ENCODE assay signal across 10 cellular contexts in the genomic region with DNA sequence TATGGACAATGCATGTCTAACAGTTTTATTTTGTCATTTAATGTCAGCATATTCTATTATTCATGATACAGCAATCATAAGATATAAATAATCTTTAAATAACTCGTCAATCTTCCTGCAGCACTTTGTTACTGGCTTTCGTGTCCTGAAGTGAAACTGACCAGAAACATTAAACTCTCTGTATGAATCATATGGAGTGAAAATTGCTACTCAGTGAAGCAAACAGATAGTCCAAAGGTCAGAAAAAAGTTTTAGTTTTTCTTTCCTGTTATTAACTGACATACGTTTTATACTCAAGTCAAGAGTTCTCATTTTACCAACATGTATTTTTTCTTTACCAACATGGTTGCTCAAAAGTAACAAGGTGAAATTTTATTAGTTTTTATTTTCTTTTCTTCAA.
A peak's percentile ranks its signal among the peaks of the same experiment; 100 is the strongest.
DNase-seq lines count a peak whose midpoint lies in the region; ATAC-seq, FAIRE-seq and TF ChIP-seq lines count a peak whose summit lies in the region.
"Had no signal": no experiment of that assay in that cellular context is flagged by ENCODE, and none has a peak within 500 bp of the region (broad histone marks: within the 10 kb centered on the region; RNA-seq: fewer than 3 reads in every experiment).

No MANE protein-coding gene starts in this region.

- TF ChIP-seq CTCF in WI38 (IDR thresholded peaks at IDR 0.05; ENCODE audit: low read depth, low read length): no peak
- TF ChIP-seq CTCF in omental fat pad (IDR thresholded peaks at IDR 0.05): no peak

- H3K4me3 ChIP-seq in WI38 (ENCODE audit: low read depth, low read length): 0 out of 2 replicates have a peak overlapping the region, but pooled peaks have one; percentile 8
- H3K4me3 ChIP-seq: Peyer's patch had no signal

- FAIRE-seq in HTR-8/SVneo (lab: Jason Lieb, UNC): no peak

- ATAC-seq in GM19463 (IDR thresholded peaks at IDR 0.05; ENCODE audit: unreplicated experiment) (peak; percentile 86), HG03060 (IDR thresholded peaks at IDR 0.05; ENCODE audit: low read depth, unreplicated experiment) (peak; percentile 91), omental fat pad (ENCODE audit: low FRiP score) (no peak)
- no peak for ATAC-seq in stimulated activated naive CD8-positive, alpha-beta T cell treated with anti-CD3 and anti-CD28 coated beads, Interleukin-15, Interleukin-2, amounts not matched to agents 100 U/mL and 50 U/mL, for 24 hours
- ATAC-seq: natural killer cell treated with Interleukin-12 subunit alpha and Interleukin-12 subunit beta and Interleukin-15 and Interleukin-18, amount 100 ng/mL, for 72 hours had no signal

- DNase-seq in DMS53 treated with DMSO at 0.1 percent for 48 hours (lab: John Stamatoyannopoulos, UW; ENCODE audit: unreplicated experiment): peak; percentile 28
- DNase-seq in stimulated activated naive CD8-positive, alpha-beta T cell treated with anti-CD3 and anti-CD28 coated beads, Interleukin-15, Interleukin-2, amounts not matched to agents 100 U/mL and 50 U/mL, for 24 hours: no peak
- no peak for DNase-seq in HTR-8/SVneo (ENCODE audit: insufficient read length, low spot score)
- no peak for DNase-seq in omental fat pad (ENCODE audit: low spot score)
- DNase-seq in stimulated activated CD4-positive, alpha-beta T cell treated with anti-CD3 and anti-CD28 coated beads, Interleukin-12 subunit alpha, Interleukin-12 subunit beta, amount 100 ng/mL, for 4 hours: no peak
- DNase-seq: Peyer's patch had no signal

Comparison
In these comparisons a context has a peak if more than half of its experiments do, and no peak if none do; other contexts are left out.
1. ATAC-seq: peak in GM19463 (single experiment) and HG03060 (single experiment); none in stimulated activated naive CD8-positive, alpha-beta T cell treated with anti-CD3 and anti-CD28 coated beads, Interleukin-15, Interleukin-2, amounts not matched to agents 100 U/mL and 50 U/mL, for 24 hours (single experiment) and omental fat pad (single experiment).